Comparison of ENCODE assay signal across 1 cellular context in genomic region chr2:69434753-69435152, GRCh38.
TF ChIP-seq lines count a peak whose summit lies in the region.

No MANE protein-coding gene starts in this region.

TF ChIP-seq in WTC11, 78 proteins besides CTCF, POLR2A, EP300 and RAD21 (continued from another document):
- TF ChIP-seq ATF6 (CRISPR knock-in tag; IDR thresholded peaks at IDR 0.05) (no peak), ZNF512 (CRISPR knock-in tag; IDR thresholded peaks at IDR 0.05; ENCODE audit: borderline replicate concordance) (no peak), ARID4B (CRISPR knock-in tag; IDR thresholded peaks at IDR 0.05; ENCODE audit: borderline replicate concordance) (no peak), ZNF423 (CRISPR knock-in tag; IDR thresholded peaks at IDR 0.05) (no peak), ZMAT4 (CRISPR knock-in tag; IDR thresholded peaks at IDR 0.05) (no peak)
